Comparison of ENCODE assay signal across 8 cellular contexts in genomic region chr17:16286947-16287562, GRCh38.
DNase-seq lines count a peak whose midpoint lies in the region; ATAC-seq, FAIRE-seq and TF ChIP-seq lines count a peak whose summit lies in the region.

No MANE protein-coding gene starts in this region.

- H3K4me1 Mint-ChIP-seq in activated CD8-positive, alpha-beta memory T cell treated with anti-CD3 and anti-CD28 coated beads, Interleukin-2, amount 10 ng/mL, durations not matched to agents 7 days and 5 days: peaks cover 36% of the 10 kb centered on the region
- peaks cover 58% of the 10 kb centered on the region for H3K4me1 Mint-ChIP-seq in astrocyte (ENCODE audit: low read depth, unreplicated experiment)

- H3K4me2 ChIP-seq in astrocyte (ENCODE audit: low read length): peak overlapping the region; percentile 78

- H3K79me2 ChIP-seq in astrocyte (ENCODE audit: insufficient read depth, low read length): no peaks in the 10 kb centered on the region

- intact Hi-C loops in upper lobe of right lung (cut with DNase I): no loop called here

- H4K20me1 ChIP-seq in astrocyte (ENCODE audit: insufficient read depth, low read length): no peaks in the 10 kb centered on the region

- no peak for ATAC-seq in activated CD8-positive, alpha-beta memory T cell treated with anti-CD3 and anti-CD28 coated beads, Interleukin-2, amount 10 ng/mL, durations not matched to agents 7 days and 5 days
- ATAC-seq in HG03432 (IDR thresholded peaks at IDR 0.05; ENCODE audit: unreplicated experiment) (peak; percentile 61), lung (ENCODE audit: insufficient read depth, low FRiP score) (no peak), upper lobe of right lung (no peak)

- no peak for FAIRE-seq in astrocyte (lab: Jason Lieb, UNC)

- H3K27ac ChIP-seq in astrocyte (ENCODE audit: low read depth, low read length): peak overlapping the region; percentile 96
- peak overlapping the region; percentile 82 to 91 for H3K27ac ChIP-seq in lung (ENCODE audit: low read depth in 1 of 2, low read length in 1 of 2)
- H3K27ac ChIP-seq in upper lobe of right lung: peak overlapping the region; percentile 93

- no peaks in the 10 kb centered on the region for H3K36me3 ChIP-seq in astrocyte (ENCODE audit: insufficient read depth, low read length)
- H3K36me3 ChIP-seq in lung (ENCODE audit: control insufficient read depth in 2 of 2, insufficient read depth in 2 of 2, low read length in 2 of 2): no peaks in the 10 kb centered on the region
- no peaks in the 10 kb centered on the region for H3K36me3 ChIP-seq in upper lobe of right lung

- H3K4me3 Mint-ChIP-seq in activated CD8-positive, alpha-beta memory T cell treated with anti-CD3 and anti-CD28 coated beads, Interleukin-2, amount 10 ng/mL, durations not matched to agents 7 days and 5 days: peak overlapping the region; percentile 38
- peak overlapping the region; percentile 43 for H3K4me3 Mint-ChIP-seq in astrocyte (ENCODE audit: unreplicated experiment)

- H3K9me3 ChIP-seq in astrocyte (ENCODE audit: insufficient read depth, low read depth, low read length): no peaks in the 10 kb centered on the region
- no peaks in the 10 kb centered on the region for H3K9me3 ChIP-seq in lung (ENCODE audit: control insufficient read depth in 2 of 2, insufficient read depth in 1 of 2, low read length in 1 of 2)
- H3K9me3 ChIP-seq in upper lobe of right lung: no peaks in the 10 kb centered on the region

- H3K27me3 Mint-ChIP-seq in activated CD8-positive, alpha-beta memory T cell treated with anti-CD3 and anti-CD28 coated beads, Interleukin-2, amount 10 ng/mL, durations not matched to agents 7 days and 5 days: no peaks in the 10 kb centered on the region
- H3K27me3 Mint-ChIP-seq in astrocyte (ENCODE audit: low read depth, unreplicated experiment): no peaks in the 10 kb centered on the region

- H3K4me1 ChIP-seq in astrocyte (ENCODE audit: insufficient read depth, low read length) (peaks cover 64% of the 10 kb centered on the region), lung (ENCODE audit: control insufficient read depth in 2 of 2, insufficient read depth in 2 of 2, low read length in 2 of 2) (peaks cover 5 to 8% of the 10 kb centered on the region in 2 donors), upper lobe of right lung (peaks cover 40% of the 10 kb centered on the region)

- TF ChIP-seq CTCF in astrocyte (IDR thresholded peaks at IDR 0.05; ENCODE audit: insufficient read depth, low read depth, low read length): no peak
- no peak for TF ChIP-seq CTCF in lung (IDR thresholded peaks at IDR 0.05; ENCODE audit: control extremely low read depth, extremely low read depth)
- TF ChIP-seq CTCF in upper lobe of right lung (IDR thresholded peaks at IDR 0.05): peak; percentile 7

- no peaks in the 10 kb centered on the region for H3K9me3 Mint-ChIP-seq in activated CD8-positive, alpha-beta memory T cell treated with anti-CD3 and anti-CD28 coated beads, Interleukin-2, amount 10 ng/mL, durations not matched to agents 7 days and 5 days (ENCODE audit: low read depth)
- no peaks in the 10 kb centered on the region for H3K9me3 Mint-ChIP-seq in astrocyte (ENCODE audit: unreplicated experiment)

- peaks cover 6% of the 10 kb centered on the region for H3K36me3 Mint-ChIP-seq in activated CD8-positive, alpha-beta memory T cell treated with anti-CD3 and anti-CD28 coated beads, Interleukin-2, amount 10 ng/mL, durations not matched to agents 7 days and 5 days
- H3K36me3 Mint-ChIP-seq in astrocyte (ENCODE audit: low read depth, unreplicated experiment): no peaks in the 10 kb centered on the region

- peak overlapping the region; percentile 76 for H3K9ac ChIP-seq in astrocyte (ENCODE audit: low read length)

- 75 to 77% methylated on average over 10 of the region's 10 CpGs for WGBS in lung, 2 donors

- H3K27me3 ChIP-seq in astrocyte (ENCODE audit: insufficient read depth, low read length) (no peaks in the 10 kb centered on the region), lung (ENCODE audit: control insufficient read depth, insufficient read depth) (no peaks in the 10 kb centered on the region), upper lobe of right lung (no peaks in the 10 kb centered on the region)

- H3K4me3 ChIP-seq in astrocyte (ENCODE audit: insufficient read depth, low read depth, low read length) (peak overlapping the region; percentile 19), lung (no peak overlapping the region), upper lobe of right lung (no peak overlapping the region)

- peak overlapping the region; percentile 97 for H3K27ac Mint-ChIP-seq in activated CD8-positive, alpha-beta memory T cell treated with anti-CD3 and anti-CD28 coated beads, Interleukin-2, amount 10 ng/mL, durations not matched to agents 7 days and 5 days
- peak overlapping the region; percentile 99 for H3K27ac Mint-ChIP-seq in astrocyte (ENCODE audit: unreplicated experiment)

- no peak overlapping the region for H2AFZ ChIP-seq in astrocyte (ENCODE audit: low read depth, low read length)

- CTCF ChIA-PET in activated CD8-positive, alpha-beta memory T cell treated with anti-CD3 and anti-CD28 coated beads, Interleukin-2, amount 10 ng/mL, durations not matched to agents 7 days and 5 days (lab: Charles Lee): interaction anchor here (0.7 to 2.0 kb wide), 10 partner anchors 8 to 77 kb away, joined by 3 to 8 read pairs (median 4); partner anchors contain the start of genes CENPV and PIGL

- no peak for DNase-seq in activated CD8-positive, alpha-beta memory T cell treated with anti-CD3 and anti-CD28 coated beads, Interleukin-2, amount 10 ng/mL, durations not matched to agents 7 days and 5 days
- DNase-seq in activated CD8-positive, alpha-beta memory T cell treated with anti-CD3 and anti-CD28 coated beads, Interleukin-2, amount 50 U/mL, for 4 hours: no peak
- DNase-seq in astrocyte (ENCODE audit: low read depth) (no peak), lung (ENCODE audit: low spot score) (no peak), upper lobe of right lung (no peak), COR-L47 (lab: John Stamatoyannopoulos, UW) (no peak)
- no peak for DNase-seq in stimulated activated CD4-positive, alpha-beta T cell treated with anti-CD3 and anti-CD28 coated beads, Interleukin-2, amount 100 ng/mL, for 24 hours
